Comparison of ENCODE assay signal across 15 cellular contexts in the genomic region with DNA sequence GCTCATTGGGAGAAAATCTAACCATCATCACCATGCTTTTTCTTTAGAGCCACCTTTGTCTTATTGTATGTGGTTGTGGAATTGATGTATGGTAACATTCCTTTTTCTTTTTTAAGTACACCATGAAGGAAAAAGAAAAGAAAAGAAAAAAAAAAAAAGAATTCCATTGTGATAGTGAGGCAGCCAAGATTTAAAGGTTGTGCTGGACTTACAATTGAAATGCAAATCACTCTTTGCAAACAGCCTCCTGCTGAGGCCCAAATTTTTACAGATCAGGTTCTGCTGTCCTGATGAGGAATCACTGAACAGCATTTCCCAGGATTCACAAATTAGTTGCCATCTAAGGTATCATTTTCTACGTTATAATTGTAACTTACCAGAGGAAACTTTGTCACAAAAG.
DNase-seq lines count a peak whose midpoint lies in the region; FAIRE-seq and TF ChIP-seq lines count a peak whose summit lies in the region.
"Had no signal": no experiment of that assay in that cellular context is flagged by ENCODE, and none has a peak within 500 bp of the region (broad histone marks: within the 10 kb centered on the region; RNA-seq: fewer than 3 reads in every experiment).

No MANE protein-coding gene starts in this region.

- POLR2A ChIA-PET in H1 (lab: Charles Lee; ENCODE audit: partially characterized antibody): no interaction called here
- POLR2A ChIA-PET in activated CD4-positive, alpha-beta memory T cell treated with anti-CD3 and anti-CD28 coated beads, Interleukin-2, amount 10 ng/mL, durations not matched to agents 7 days and 5 days (lab: Charles Lee): interaction anchor here (1.1 kb wide), 1 partner anchor 25 kb away, joined by 3 read pairs; no protein-coding TSS in a partner anchor

- H3K4ac ChIP-seq in H9 (ENCODE audit: low read depth, low read length) (no peak overlapping the region), H1 (replicated peaks; ENCODE audit: insufficient read length, low read depth, low read length) (no peak overlapping the region)

- H2BK5ac ChIP-seq in H9 (ENCODE audit: insufficient read length, low read length): no peak overlapping the region
- no peak overlapping the region for H2BK5ac ChIP-seq in H1 (ENCODE audit: low read depth, low read length)

- no peak overlapping the region for H3K23ac ChIP-seq in H9 (ENCODE audit: insufficient read length, low read depth, low read length)
- no peak overlapping the region for H3K23ac ChIP-seq in H1 (ENCODE audit: insufficient read length)

- H4K20me1 ChIP-seq in H9 (ENCODE audit: control insufficient read depth, insufficient read depth, insufficient read length): no peaks in the 10 kb centered on the region
- no peaks in the 10 kb centered on the region for H4K20me1 ChIP-seq in H1 (replicated peaks in 1 of 2; ENCODE audit: control insufficient read depth in 1 of 2, insufficient read depth in 2 of 2, low read length in 2 of 2)
- H4K20me1 ChIP-seq: BLaER1 treated with 17β-estradiol and CSF1 and Interleukin-3, amounts not matched to agents 10 nM and 100 nM had no signal

- TF ChIP-seq CTCF in H9 (conservative IDR thresholded peaks at IDR 0.05) (no peak), H1 (IDR thresholded peaks at IDR 0.05; ENCODE audit: control extremely low read depth in 1 of 3, insufficient read depth in 1 of 3, low read depth in 1 of 3, low read length in 3 of 3) (no peak), osteocyte (IDR thresholded peaks at IDR 0.05) (no peak)

- H3K36me3 Mint-ChIP-seq in H9 (ENCODE audit: insufficient read depth in 1 of 3, low read depth in 3 of 3) (peaks cover 0 to 7% (median 0%) of the 10 kb centered on the region in 3 experiments; a peak in 2 of 7 replicates), osteocyte (ENCODE audit: unreplicated experiment) (no peaks in the 10 kb centered on the region)
- no peaks in the 10 kb centered on the region for H3K36me3 Mint-ChIP-seq in activated CD4-positive, alpha-beta memory T cell treated with anti-CD3 and anti-CD28 coated beads, Interleukin-2, amount 10 ng/mL, durations not matched to agents 7 days and 5 days (ENCODE audit: low read depth)
- H3K36me3 Mint-ChIP-seq: CD4-positive, CD25-positive, alpha-beta regulatory T cell had no signal

- no CpG with 5 or more reads among the region's 1 CpG for WGBS in H9 (ENCODE audit: extremely low coverage, insufficient read length, low lambda C conversion rate)
- WGBS in H1 (ENCODE audit: extremely low coverage in 1 of 2, insufficient coverage in 1 of 2, insufficient read length in 1 of 2, insufficient replicate concordance in 2 of 2, low coverage in 1 of 2, low lambda C conversion rate in 2 of 2, missing lambda C conversion rate in 1 of 2), 2 experiments: 22% methylated on average over 1 of the region's 1 CpG; no CpG with 5 or more reads in 1 of the 2 experiments

- H3K4me2 ChIP-seq in H9 (ENCODE audit: insufficient read depth, insufficient read length, low read length): peak overlapping the region; percentile 2
- H3K4me2 ChIP-seq in H1 (ENCODE audit: insufficient read depth in 1 of 2, low read depth in 2 of 2, low read length in 2 of 2): peak overlapping the region; percentile 17 to 18; a peak in 2 of 4 replicates

- no peak for TF ChIP-seq EP300 in H1 (IDR thresholded peaks at IDR 0.05; ENCODE audit: borderline replicate concordance in 1 of 2, low read depth in 2 of 2, low read length in 2 of 2)

- H3K14ac ChIP-seq in H9 (ENCODE audit: insufficient read depth, low read length) (no peak overlapping the region), H1 (ENCODE audit: insufficient read length) (no peak overlapping the region)

- H4K5ac ChIP-seq in H9 (ENCODE audit: insufficient read length, low read depth, low read length) (no peak overlapping the region), H1 (ENCODE audit: insufficient read length, low read depth, low read length) (no peak overlapping the region)

- H3K4me1 Mint-ChIP-seq in H9 (peaks cover 23 to 32% of the 10 kb centered on the region in 2 experiments), osteocyte (ENCODE audit: unreplicated experiment) (no peaks in the 10 kb centered on the region)
- H3K4me1 Mint-ChIP-seq in activated CD4-positive, alpha-beta memory T cell treated with anti-CD3 and anti-CD28 coated beads, Interleukin-2, amount 10 ng/mL, durations not matched to agents 7 days and 5 days: no peaks in the 10 kb centered on the region
- H3K4me1 Mint-ChIP-seq: CD4-positive, CD25-positive, alpha-beta regulatory T cell had no signal

- no peak for TF ChIP-seq POLR2A in H1 (IDR thresholded peaks at IDR 0.05; ENCODE audit: control extremely low read depth in 1 of 2, low read depth in 2 of 2, low read length in 2 of 2)

- H3K18ac ChIP-seq in H9 (ENCODE audit: insufficient read length, low read depth, low read length) (no peak overlapping the region), H1 (ENCODE audit: extremely low read depth, low read length) (no peak overlapping the region)

- H2BK20ac ChIP-seq in H9 (ENCODE audit: low read depth, low read length, poor library complexity, severe bottlenecking) (no peak overlapping the region), H1 (ENCODE audit: low read length) (no peak overlapping the region)

- H3K4me3 ChIP-seq in H1 (ENCODE audit: extremely low read depth in 1 of 4, insufficient read depth in 2 of 4, low read depth in 3 of 4, low read length in 4 of 4): peak overlapping the region in 1 of 4 experiments; percentile 7; a peak in 1 of 8 replicates
- H3K4me3 ChIP-seq: BLaER1 treated with 17β-estradiol and CSF1 and Interleukin-3, amounts not matched to agents 10 nM and 100 nM; GM12878 had no signal

- no peak for TF ChIP-seq RAD21 in H1 (IDR thresholded peaks at IDR 0.05 in 1 of 2, conservative IDR thresholded peaks at IDR 0.05 in 1 of 2; ENCODE audit: low read depth in 2 of 2, low read length in 2 of 2)

- H2AK5ac ChIP-seq in H9 (ENCODE audit: insufficient read length, low read length): no peak overlapping the region
- no peak overlapping the region for H2AK5ac ChIP-seq in H1 (ENCODE audit: low read depth, low read length)

- FAIRE-seq in H1 (lab: Jason Lieb, UNC): peak; percentile 77
- FAIRE-seq: GM12878, GM18507 had no signal

- H3K4me1 ChIP-seq in H9 (ENCODE audit: insufficient read depth, low read length): no peaks in the 10 kb centered on the region; the same call in 1 of the 2 replicates
- H3K4me1 ChIP-seq in H1 (replicated peaks in 1 of 4; ENCODE audit: control insufficient read depth in 3 of 4, insufficient read depth in 4 of 4, low read length in 3 of 4): peaks cover 2 to 13% (median 8%) of the 10 kb centered on the region in 4 experiments; a peak in 2 of 7 replicates

- H2BK120ac ChIP-seq in H9 (ENCODE audit: low read depth, low read length, poor library complexity, severe bottlenecking) (no peak overlapping the region), H1 (replicated peaks; ENCODE audit: low read depth, low read length) (no peak overlapping the region)

- H4K8ac ChIP-seq in H9 (replicated peaks; ENCODE audit: insufficient read length, low read depth, low read length) (no peak overlapping the region), H1 (ENCODE audit: extremely low read depth, insufficient read depth, low read length) (no peak overlapping the region)

- H2BK12ac ChIP-seq in H9 (ENCODE audit: insufficient read length, low read depth, low read length) (no peak overlapping the region), H1 (ENCODE audit: low read depth, low read length) (no peak overlapping the region)

- H2BK15ac ChIP-seq in H9 (ENCODE audit: low read depth, low read length): no peak overlapping the region
- H2BK15ac ChIP-seq in H1 (ENCODE audit: low read length): no peak overlapping the region

- H3K27ac ChIP-seq in H9 (ENCODE audit: insufficient read length, low read depth, low read length): no peak overlapping the region
- no peak overlapping the region for H3K27ac ChIP-seq in H1 (ENCODE audit: low read depth, low read length)
- H3K27ac ChIP-seq: BLaER1 treated with 17β-estradiol and CSF1 and Interleukin-3, amounts not matched to agents 10 nM and 100 nM had no signal

- H3K79me2 ChIP-seq in H9 (ENCODE audit: insufficient read depth, low read length): no peaks in the 10 kb centered on the region
- no peaks in the 10 kb centered on the region for H3K79me2 ChIP-seq in H1 (ENCODE audit: control insufficient read depth in 1 of 2, insufficient read depth in 2 of 2, low read length in 2 of 2)

- H3K23me2 ChIP-seq in H9 (ENCODE audit: insufficient read length, low read depth, low read length, poor library complexity, severe bottlenecking): no peaks in the 10 kb centered on the region
- no peaks in the 10 kb centered on the region for H3K23me2 ChIP-seq in H1 (ENCODE audit: low read depth, low read length)

- H2AFZ ChIP-seq in H9 (ENCODE audit: low read length) (no peak overlapping the region), H1 (ENCODE audit: low read length) (no peak overlapping the region)

- no peaks in the 10 kb centered on the region; the same call in 1 of the 2 replicates for H3K27me3 Mint-ChIP-seq in H9 (ENCODE audit: low read depth)
- no peaks in the 10 kb centered on the region for H3K27me3 Mint-ChIP-seq in activated CD4-positive, alpha-beta memory T cell treated with anti-CD3 and anti-CD28 coated beads, Interleukin-2, amount 10 ng/mL, durations not matched to agents 7 days and 5 days
- no peaks in the 10 kb centered on the region for H3K27me3 Mint-ChIP-seq in osteocyte (ENCODE audit: unreplicated experiment)
- H3K27me3 Mint-ChIP-seq: CD4-positive, CD25-positive, alpha-beta regulatory T cell had no signal

- H3K4me3 Mint-ChIP-seq in H9: 0 out of 5 replicates have a peak overlapping the region, but pooled peaks of 1 of the 2 experiments have one; percentile 3
- H3K4me3 Mint-ChIP-seq in activated CD4-positive, alpha-beta memory T cell treated with anti-CD3 and anti-CD28 coated beads, Interleukin-2, amount 10 ng/mL, durations not matched to agents 7 days and 5 days: no peak overlapping the region
- no peak overlapping the region for H3K4me3 Mint-ChIP-seq in osteocyte (ENCODE audit: unreplicated experiment)
- H3K4me3 Mint-ChIP-seq: CD4-positive, CD25-positive, alpha-beta regulatory T cell had no signal

- H3K9me3 ChIP-seq in H9 (ENCODE audit: control insufficient read depth, low read depth, low read length): no peaks in the 10 kb centered on the region
- H3K9me3 ChIP-seq in H1 (ENCODE audit: insufficient read depth in 2 of 2, low read depth in 1 of 2, low read length in 1 of 2): no peaks in the 10 kb centered on the region
- H3K9me3 ChIP-seq: BLaER1 treated with 17β-estradiol and CSF1 and Interleukin-3, amounts not matched to agents 10 nM and 100 nM had no signal

- no peak overlapping the region for H3T11ph ChIP-seq in H9 (ENCODE audit: low read length)

- CTCF ChIA-PET in H1 (lab: Charles Lee; ENCODE audit: partially characterized antibody): interaction anchor here (1.2 to 1.3 kb wide), 2 partner anchors 41 to 160 kb away, joined by 3 to 4 read pairs; no protein-coding TSS in a partner anchor
- CTCF ChIA-PET in activated CD4-positive, alpha-beta memory T cell treated with anti-CD3 and anti-CD28 coated beads, Interleukin-2, amount 10 ng/mL, durations not matched to agents 7 days and 5 days (lab: Charles Lee): no interaction called here

- peak overlapping the region; percentile 22 to 93 (median 30); a peak in 4 of 7 replicates for H3K27ac Mint-ChIP-seq in H9
- H3K27ac Mint-ChIP-seq in activated CD4-positive, alpha-beta memory T cell treated with anti-CD3 and anti-CD28 coated beads, Interleukin-2, amount 10 ng/mL, durations not matched to agents 7 days and 5 days: no peak overlapping the region
- H3K27ac Mint-ChIP-seq in osteocyte (ENCODE audit: unreplicated experiment): no peak overlapping the region

- H3K56ac ChIP-seq in H9 (ENCODE audit: insufficient read length, low read depth, low read length) (no peak overlapping the region), H1 (replicated peaks; ENCODE audit: insufficient read length, low read depth, low read length) (no peak overlapping the region)

- H4K91ac ChIP-seq in H9 (ENCODE audit: insufficient read length, low read depth, low read length): no peak overlapping the region
- no peak overlapping the region for H4K91ac ChIP-seq in H1 (replicated peaks; ENCODE audit: insufficient read length, low read length)

- no peaks in the 10 kb centered on the region for H3K36me3 ChIP-seq in H1 (ENCODE audit: control insufficient read depth in 2 of 4, insufficient read depth in 4 of 4, low read length in 3 of 4)
- H3K36me3 ChIP-seq: BLaER1 treated with 17β-estradiol and CSF1 and Interleukin-3, amounts not matched to agents 10 nM and 100 nM had no signal

- H3K79me1 ChIP-seq in H9 (ENCODE audit: insufficient read depth, low read depth, low read length, poor library complexity, severe bottlenecking) (no peaks in the 10 kb centered on the region), H1 (ENCODE audit: low read depth, low read length) (no peaks in the 10 kb centered on the region)

- H3K9me3 Mint-ChIP-seq in H9: no peaks in the 10 kb centered on the region
- H3K9me3 Mint-ChIP-seq in activated CD4-positive, alpha-beta memory T cell treated with anti-CD3 and anti-CD28 coated beads, Interleukin-2, amount 10 ng/mL, durations not matched to agents 7 days and 5 days: peaks cover 3% of the 10 kb centered on the region
- no peaks in the 10 kb centered on the region for H3K9me3 Mint-ChIP-seq in osteocyte (ENCODE audit: unreplicated experiment)

- no peaks in the 10 kb centered on the region for H3K27me3 ChIP-seq in H9 (ENCODE audit: insufficient read depth, low read length)
- H3K27me3 ChIP-seq in H1 (replicated peaks in 1 of 4; ENCODE audit: control insufficient read depth in 3 of 4, extremely low read depth in 1 of 4, insufficient read depth in 3 of 4, low read length in 3 of 4): no peaks in the 10 kb centered on the region
- H3K27me3 ChIP-seq: BLaER1 treated with 17β-estradiol and CSF1 and Interleukin-3, amounts not matched to agents 10 nM and 100 nM had no signal

- peak; percentile 34 for DNase-seq in H9
- peak; percentile 10 for DNase-seq in NCI-H69 (lab: John Stamatoyannopoulos, UW)
- no peak for DNase-seq in H1 (ENCODE audit: low read depth in 1 of 2, low spot score in 2 of 2)
- DNase-seq in iPS-NIHi11 (ENCODE audit: low spot score): peak; percentile 12
- no peak for DNase-seq in putamen (ENCODE audit: low spot score)
- DNase-seq in activated CD4-positive, alpha-beta memory T cell treated with anti-CD3 and anti-CD28 coated beads, Interleukin-2, amount 10 ng/mL, durations not matched to agents 7 days and 5 days: no peak
- DNase-seq in activated CD8-positive, alpha-beta memory T cell treated with anti-CD3 and anti-CD28 coated beads for 24 hours: no peak
- DNase-seq in osteocyte (ENCODE audit: extremely low spot score, unreplicated experiment): no peak
- DNase-seq: 8988T; CD4-positive, CD25-positive, alpha-beta regulatory T cell; DMS53; GOT3 had no signal

- H3K9ac ChIP-seq in H9 (ENCODE audit: extremely low read depth, insufficient read length, low read length) (no peak overlapping the region), H1 (replicated peaks in 1 of 4; ENCODE audit: extremely low read depth in 1 of 4, low read depth in 3 of 4, low read length in 3 of 4) (no peak overlapping the region)
- H3K9ac ChIP-seq: BLaER1 treated with 17β-estradiol and CSF1 and Interleukin-3, amounts not matched to agents 10 nM and 100 nM had no signal

Comparison
In these comparisons a context has a peak if more than half of its experiments do, and no peak if none do; other contexts are left out.
1. DNase-seq: peak in H9 (single experiment), NCI-H69 (single experiment) and iPS-NIHi11 (single experiment); none in H1 (0 of 2), putamen (single experiment), activated CD4-positive, alpha-beta memory T cell treated with anti-CD3 and anti-CD28 coated beads, Interleukin-2, amount 10 ng/mL, durations not matched to agents 7 days and 5 days (single experiment), activated CD8-positive, alpha-beta memory T cell treated with anti-CD3 and anti-CD28 coated beads for 24 hours (single experiment) and osteocyte (single experiment).
2. H3K27ac Mint-ChIP-seq: peak in H9 (3 of 3); none in activated CD4-positive, alpha-beta memory T cell treated with anti-CD3 and anti-CD28 coated beads, Interleukin-2, amount 10 ng/mL, durations not matched to agents 7 days and 5 days (single experiment) and osteocyte (single experiment).